In genomic region chr11:9601041-9601875, GRCh38 we compare ENCODE assay signal across 8 cellular contexts. TPM values are rescaled to one million over a fixed set of nuclear protein-coding genes. Genes with fewer than 3 reads are reported as not detected.
DNase-seq lines count a peak whose midpoint lies in the region; ATAC-seq and TF ChIP-seq lines count a peak whose summit lies in the region.

No MANE protein-coding gene starts in this region.

- H3K27me3 ChIP-seq in spleen (replicated peaks in 1 of 7): no peaks in the 10 kb centered on the region

- no peak for TF ChIP-seq CTCF in spleen (IDR thresholded peaks at IDR 0.05 in 8 of 11, conservative IDR thresholded peaks at IDR 0.05 in 3 of 11)

- DNase-seq in NCI-H69 (lab: John Stamatoyannopoulos, UW): peak; percentile 20
- peak; percentile 20 for DNase-seq in activated T-cell treated with anti-CD3 and anti-CD28 coated beads for 1 hour (ENCODE audit: low read depth)
- DNase-seq in globus pallidus (ENCODE audit: low spot score): peak; percentile 42
- peak; percentile 75 for DNase-seq in spleen
- no peak for DNase-seq in foreskin melanocyte
- DNase-seq in NCI-H510A treated with DMSO at 0.1 percent for 48 hours (lab: John Stamatoyannopoulos, UW): no peak

- no peaks in the 10 kb centered on the region for H3K36me3 ChIP-seq in spleen

- 14 to 30% (median 18%) methylated on average over 7 of the region's 7 CpGs for WGBS in spleen, 5 donors

- TF ChIP-seq POLR2A in spleen (IDR thresholded peaks at IDR 0.05): no peak

- ATAC-seq in GM18520 (IDR thresholded peaks at IDR 0.05; ENCODE audit: unreplicated experiment) (peak; percentile 85), HG02642 (IDR thresholded peaks at IDR 0.05; ENCODE audit: poor library complexity, unreplicated experiment) (peak; percentile 83)

- H3K9me3 ChIP-seq in spleen: no peaks in the 10 kb centered on the region

- H3K27ac ChIP-seq in spleen: peak overlapping the region; percentile 63 to 90 (median 78)

- H3K4me3 ChIP-seq in spleen: peak overlapping the region in 5 of 8 donors; percentile 7 to 61 (median 27)

- H3K4me1 ChIP-seq in spleen: peaks cover 10 to 42% (median 25%) of the 10 kb centered on the region in 6 donors

- intact Hi-C loops in spleen (cut with DNase I; ENCODE audit: low total_unique reads): no loop called here

RNA-seq across cellular contexts. Expression of gene WEE1, which starts 27.8 kb away (rescaled TPM):
- 10 to 100 TPM; 12.8 to 30.6 (median 16.9) TPM for total RNA-seq in spleen
- 10 to 100 TPM in 2 of 3 donors, 1 to 10 TPM in 1; 6.3 to 11.7 (median 11.1) TPM for polyA plus RNA-seq in spleen

Comparison
In these comparisons a context has a peak if more than half of its experiments do, and no peak if none do; other contexts are left out.
1. DNase-seq: peak in NCI-H69 (single experiment), activated T-cell treated with anti-CD3 and anti-CD28 coated beads for 1 hour (single experiment), globus pallidus (single experiment) and spleen (single experiment); none in foreskin melanocyte (single experiment) and NCI-H510A treated with DMSO at 0.1 percent for 48 hours (single experiment).